Comparison of ENCODE assay signal across 9 cellular contexts in the genomic region with DNA sequence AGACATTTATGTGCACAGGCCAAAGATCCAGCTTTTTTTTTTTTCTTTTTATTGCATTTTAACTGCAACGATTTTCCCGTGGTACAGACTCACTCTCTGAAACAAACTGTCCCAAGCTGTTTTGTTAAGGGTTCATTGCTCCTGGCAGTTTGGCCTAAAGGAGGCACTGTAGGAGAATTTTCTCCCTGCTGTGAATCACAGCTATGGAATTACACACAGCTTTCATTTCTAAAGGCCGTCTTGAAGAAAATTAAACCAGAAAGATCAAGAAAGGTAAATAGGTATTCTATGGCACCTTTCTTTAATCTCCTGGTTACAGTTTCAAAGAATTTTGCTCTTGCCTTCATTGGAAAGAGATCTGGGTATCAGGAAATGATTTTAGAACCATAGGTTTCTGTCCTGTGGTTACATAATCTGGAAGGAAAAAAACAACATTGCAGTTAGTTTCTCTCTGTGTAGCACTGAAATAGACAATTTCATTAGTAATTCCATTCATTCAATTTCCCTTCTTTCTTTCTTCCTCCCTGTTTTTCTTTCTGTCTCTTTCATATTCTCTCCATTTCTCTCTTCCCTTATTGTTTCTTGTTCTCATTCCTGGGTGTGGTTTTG. TPM values are rescaled to one million over a fixed set of nuclear protein-coding genes. Genes with fewer than 3 reads are reported as not detected.
DNase-seq lines count a peak whose midpoint lies in the region; ATAC-seq and TF ChIP-seq lines count a peak whose summit lies in the region.
"Had no signal": no experiment of that assay in that cellular context is flagged by ENCODE, and none has a peak within 500 bp of the region (broad histone marks: within the 10 kb centered on the region; RNA-seq: fewer than 3 reads in every experiment).

No MANE protein-coding gene starts in this region.

- no peak overlapping the region for H2AFZ ChIP-seq in mesenchymal stem cell (ENCODE audit: low read depth, low read length)

- no peak overlapping the region for H3K23ac ChIP-seq in mesenchymal stem cell (ENCODE audit: low read length in 2 of 2)

- no peaks in the 10 kb centered on the region for H3K9me3 Mint-ChIP-seq in glutamatergic neuron (ENCODE audit: unreplicated experiment)
- no peaks in the 10 kb centered on the region for H3K9me3 Mint-ChIP-seq in activated CD4-positive, alpha-beta memory T cell treated with anti-CD3 and anti-CD28 coated beads, Interleukin-2, amount 10 ng/mL, durations not matched to agents 7 days and 5 days
- no peaks in the 10 kb centered on the region for H3K9me3 Mint-ChIP-seq in activated CD8-positive, alpha-beta T cell treated with anti-CD3 and anti-CD28 coated beads for 36 hours

- H2BK15ac ChIP-seq in mesenchymal stem cell (ENCODE audit: low read depth, poor library complexity, severe bottlenecking) = no peak overlapping the region

- POLR2A ChIA-PET in activated CD4-positive, alpha-beta memory T cell treated with anti-CD3 and anti-CD28 coated beads, Interleukin-2, amount 10 ng/mL, durations not matched to agents 7 days and 5 days (lab: Charles Lee) = no interaction called here
- POLR2A ChIA-PET in activated CD8-positive, alpha-beta T cell treated with anti-CD3 and anti-CD28 coated beads for 36 hours (lab: Charles Lee) = no interaction called here

- H3K79me1 ChIP-seq in mesenchymal stem cell (replicated peaks; ENCODE audit: low read length, poor library complexity, severe bottlenecking) = no peaks in the 10 kb centered on the region

- CTCF ChIA-PET in activated CD4-positive, alpha-beta memory T cell treated with anti-CD3 and anti-CD28 coated beads, Interleukin-2, amount 10 ng/mL, durations not matched to agents 7 days and 5 days (lab: Charles Lee) = interaction anchor here (1.0 kb wide), 1 partner anchor 18 kb away, joined by 3 read pairs; no protein-coding TSS in a partner anchor
- CTCF ChIA-PET in activated CD8-positive, alpha-beta T cell treated with anti-CD3 and anti-CD28 coated beads for 36 hours (lab: Charles Lee) = interaction anchor here (0.7 to 1.1 kb wide), 2 partner anchors 12 to 141 kb away, joined by 3 read pairs; no protein-coding TSS in a partner anchor

- peaks cover 45% of the 10 kb centered on the region for H3K4me1 ChIP-seq in endocrine pancreas (ENCODE audit: control insufficient read depth, insufficient read depth, low read length)
- peaks cover 6% of the 10 kb centered on the region for H3K4me1 ChIP-seq in mesenchymal stem cell (ENCODE audit: control insufficient read depth, insufficient read depth, low read depth, low read length)
- H3K4me1 ChIP-seq in urinary bladder (ENCODE audit: insufficient read depth) = peaks cover 1% of the 10 kb centered on the region

- H3K4me3 Mint-ChIP-seq in glutamatergic neuron (ENCODE audit: unreplicated experiment) = no peak overlapping the region
- no peak overlapping the region for H3K4me3 Mint-ChIP-seq in activated CD4-positive, alpha-beta memory T cell treated with anti-CD3 and anti-CD28 coated beads, Interleukin-2, amount 10 ng/mL, durations not matched to agents 7 days and 5 days
- no peak overlapping the region for H3K4me3 Mint-ChIP-seq in activated CD8-positive, alpha-beta T cell treated with anti-CD3 and anti-CD28 coated beads for 36 hours

- no peaks in the 10 kb centered on the region for H3K9me3 ChIP-seq in endocrine pancreas (ENCODE audit: control insufficient read depth, low read length)
- H3K9me3 ChIP-seq in mesenchymal stem cell (ENCODE audit: control insufficient read depth, low read length) = no peaks in the 10 kb centered on the region

- H3K4ac ChIP-seq in mesenchymal stem cell (ENCODE audit: low read depth in 1 of 2, low read length in 2 of 2) = peak overlapping the region in 1 of 2 experiments; percentile 41

- intact Hi-C loops in activated CD8-positive, alpha-beta T cell treated with anti-CD3 and anti-CD28 coated beads for 36 hours (cut with micrococcal nuclease) = no loop called here

- no peak overlapping the region for H2AK5ac ChIP-seq in mesenchymal stem cell (ENCODE audit: low read length, severe bottlenecking)

- peak overlapping the region; percentile 20 for H3K4me2 ChIP-seq in mesenchymal stem cell (ENCODE audit: low read length, poor library complexity, severe bottlenecking)

- H3K27ac Mint-ChIP-seq in glutamatergic neuron (ENCODE audit: unreplicated experiment) = no peak overlapping the region
- H3K27ac Mint-ChIP-seq in activated CD4-positive, alpha-beta memory T cell treated with anti-CD3 and anti-CD28 coated beads, Interleukin-2, amount 10 ng/mL, durations not matched to agents 7 days and 5 days = no peak overlapping the region
- no peak overlapping the region for H3K27ac Mint-ChIP-seq in activated CD8-positive, alpha-beta T cell treated with anti-CD3 and anti-CD28 coated beads for 36 hours

- no peak overlapping the region for H3K14ac ChIP-seq in mesenchymal stem cell (ENCODE audit: low read length in 2 of 2)

- H3K4me1 Mint-ChIP-seq in glutamatergic neuron (ENCODE audit: low read depth, unreplicated experiment) = peaks cover 16% of the 10 kb centered on the region
- H3K4me1 Mint-ChIP-seq in activated CD4-positive, alpha-beta memory T cell treated with anti-CD3 and anti-CD28 coated beads, Interleukin-2, amount 10 ng/mL, durations not matched to agents 7 days and 5 days = no peaks in the 10 kb centered on the region
- H3K4me1 Mint-ChIP-seq in activated CD8-positive, alpha-beta T cell treated with anti-CD3 and anti-CD28 coated beads for 36 hours (ENCODE audit: low read depth) = no peaks in the 10 kb centered on the region

- H3K27me3 ChIP-seq in endocrine pancreas (ENCODE audit: control insufficient read depth, insufficient read depth, low read length) (no peaks in the 10 kb centered on the region), mesenchymal stem cell (ENCODE audit: control insufficient read depth in 1 of 2, insufficient read depth in 1 of 2, low read length in 2 of 2) (no peaks in the 10 kb centered on the region)

- H3K27ac ChIP-seq in mesenchymal stem cell (ENCODE audit: low read length, poor library complexity, severe bottlenecking) (no peak overlapping the region), urinary bladder (ENCODE audit: low read depth) (peak overlapping the region; percentile 23)

- peak; percentile 14 for TF ChIP-seq CTCF in GM12864 (IDR thresholded peaks at IDR 0.05; ENCODE audit: low read depth, low read length, missing control alignments)
- no peak for TF ChIP-seq CTCF in glutamatergic neuron (IDR thresholded peaks at IDR 0.05; ENCODE audit: partially characterized antibody, unreplicated experiment)
- no peak for TF ChIP-seq CTCF in activated CD8-positive, alpha-beta T cell treated with anti-CD3 and anti-CD28 coated beads for 36 hours (IDR thresholded peaks at IDR 0.05)

- H3K9ac ChIP-seq in endocrine pancreas (ENCODE audit: control insufficient read depth, insufficient read depth, low read length) (no peak overlapping the region), mesenchymal stem cell (ENCODE audit: low read length) (peak overlapping the region; percentile 91)

- H3K36me3 ChIP-seq in endocrine pancreas (ENCODE audit: control insufficient read depth, insufficient read depth, low read length) (no peaks in the 10 kb centered on the region), mesenchymal stem cell (ENCODE audit: control insufficient read depth in 1 of 2, insufficient read depth in 2 of 2, low read depth in 1 of 2, low read length in 2 of 2) (no peaks in the 10 kb centered on the region), urinary bladder (ENCODE audit: insufficient read depth) (no peaks in the 10 kb centered on the region)

- no peak overlapping the region for H2BK12ac ChIP-seq in mesenchymal stem cell (ENCODE audit: low read length in 2 of 2)

- no peak overlapping the region for H4K91ac ChIP-seq in mesenchymal stem cell (ENCODE audit: low read length)

- ATAC-seq in activated CD8-positive, alpha-beta T cell treated with anti-CD3 and anti-CD28 coated beads for 36 hours = no peak

- no peak overlapping the region for H3K18ac ChIP-seq in mesenchymal stem cell (ENCODE audit: low read depth in 1 of 2, low read length in 2 of 2)

- H2BK120ac ChIP-seq in mesenchymal stem cell (ENCODE audit: low read depth, low read length) = no peak overlapping the region

- H4K8ac ChIP-seq in mesenchymal stem cell (ENCODE audit: low read length) = no peak overlapping the region

- H3K27me3 Mint-ChIP-seq in glutamatergic neuron (ENCODE audit: unreplicated experiment) = no peaks in the 10 kb centered on the region
- peaks cover 9% of the 10 kb centered on the region for H3K27me3 Mint-ChIP-seq in activated CD4-positive, alpha-beta memory T cell treated with anti-CD3 and anti-CD28 coated beads, Interleukin-2, amount 10 ng/mL, durations not matched to agents 7 days and 5 days
- H3K27me3 Mint-ChIP-seq in activated CD8-positive, alpha-beta T cell treated with anti-CD3 and anti-CD28 coated beads for 36 hours = peaks cover 6% of the 10 kb centered on the region

- H3K4me3 ChIP-seq in GM12864 (ENCODE audit: low read depth, low read length) = no peak overlapping the region
- peak overlapping the region; percentile 88 for H3K4me3 ChIP-seq in endocrine pancreas (ENCODE audit: control insufficient read depth, insufficient read depth, low read length)
- H3K4me3 ChIP-seq in mesenchymal stem cell (ENCODE audit: insufficient read depth in 1 of 2, low read depth in 1 of 2, low read length in 2 of 2) = peak overlapping the region in 1 of 2 experiments; percentile 74
- H3K4me3 ChIP-seq in urinary bladder (ENCODE audit: low read depth, low read length) = no peak overlapping the region

- no peak for DNase-seq in GM12864 (ENCODE audit: low read depth)
- DNase-seq in NCI-H69 (lab: John Stamatoyannopoulos, UW) = peak; percentile 43
- DNase-seq in mesenchymal stem cell = peak; percentile 77
- DNase-seq in glutamatergic neuron = no peak
- no peak for DNase-seq in activated CD4-positive, alpha-beta memory T cell treated with anti-CD3 and anti-CD28 coated beads, Interleukin-2, amount 10 ng/mL, durations not matched to agents 7 days and 5 days
- DNase-seq in activated CD8-positive, alpha-beta T cell treated with anti-CD3 and anti-CD28 coated beads for 36 hours = no peak

- 32% methylated on average over 2 of the region's 3 CpGs for WGBS in mesenchymal stem cell
- 6% methylated on average over 3 of the region's 3 CpGs for WGBS in urinary bladder

- H3K36me3 Mint-ChIP-seq in glutamatergic neuron (ENCODE audit: unreplicated experiment) = no peaks in the 10 kb centered on the region
- no peaks in the 10 kb centered on the region for H3K36me3 Mint-ChIP-seq in activated CD4-positive, alpha-beta memory T cell treated with anti-CD3 and anti-CD28 coated beads, Interleukin-2, amount 10 ng/mL, durations not matched to agents 7 days and 5 days (ENCODE audit: low read depth)
- no peaks in the 10 kb centered on the region for H3K36me3 Mint-ChIP-seq in activated CD8-positive, alpha-beta T cell treated with anti-CD3 and anti-CD28 coated beads for 36 hours (ENCODE audit: low read depth)

- H2BK5ac ChIP-seq in mesenchymal stem cell (ENCODE audit: low read depth, low read length, poor library complexity, severe bottlenecking) = no peak overlapping the region

RNA-seq across cellular contexts. Expression of gene PDK4, which starts 51.2 kb away (rescaled TPM):
- 8.1 TPM for polyA plus RNA-seq in mesenchymal stem cell (2013, experiment 1 of 2)
- 8.4 TPM for polyA plus RNA-seq in mesenchymal stem cell (2013, experiment 2 of 2)
- total RNA-seq in urinary bladder (16.4 TPM), glutamatergic neuron (ENCODE audit: unreplicated experiment) (not detected)
- 183 TPM for polyA plus RNA-seq in urinary bladder
- total RNA-seq in activated CD4-positive, alpha-beta memory T cell treated with anti-CD3 and anti-CD28 coated beads, Interleukin-2, amount 10 ng/mL, durations not matched to agents 7 days and 5 days = not detected
- not detected for total RNA-seq in activated CD8-positive, alpha-beta T cell treated with anti-CD3 and anti-CD28 coated beads for 36 hours
- total RNA-seq: T-helper 1 cell treated with Interleukin-12 subunit alpha and Interleukin-12 subunit beta and Interleukin-4 antibody, amounts not matched to agents 30 ng/mL and 1 ng/mL, for 36 hours had no signal

RNA-seq across cellular contexts. Expression of gene ASB4, which starts 59.4 kb away (rescaled TPM):
- polyA plus RNA-seq in mesenchymal stem cell (2013, experiment 1 of 2) = 0.03 TPM
- polyA plus RNA-seq in mesenchymal stem cell (2013, experiment 2 of 2) = not detected
- total RNA-seq in urinary bladder = 1.9 TPM
- 0.47 TPM for polyA plus RNA-seq in urinary bladder
- total RNA-seq in glutamatergic neuron (ENCODE audit: unreplicated experiment) = not detected
- not detected for total RNA-seq in activated CD4-positive, alpha-beta memory T cell treated with anti-CD3 and anti-CD28 coated beads, Interleukin-2, amount 10 ng/mL, durations not matched to agents 7 days and 5 days
- not detected for total RNA-seq in activated CD8-positive, alpha-beta T cell treated with anti-CD3 and anti-CD28 coated beads for 36 hours
- total RNA-seq: T-helper 1 cell treated with Interleukin-12 subunit alpha and Interleukin-12 subunit beta and Interleukin-4 antibody, amounts not matched to agents 30 ng/mL and 1 ng/mL, for 36 hours had no signal

Comparison
In these comparisons a context has a peak if more than half of its experiments do, and no peak if none do; other contexts are left out.
1. DNase-seq: peak in NCI-H69 (single experiment) and mesenchymal stem cell (single experiment); none in GM12864 (single experiment), glutamatergic neuron (single experiment), activated CD4-positive, alpha-beta memory T cell treated with anti-CD3 and anti-CD28 coated beads, Interleukin-2, amount 10 ng/mL, durations not matched to agents 7 days and 5 days (single experiment) and activated CD8-positive, alpha-beta T cell treated with anti-CD3 and anti-CD28 coated beads for 36 hours (single experiment).
2. RNA of gene PDK4, which starts 51.2 kb away (total RNA-seq): 16.4 TPM in urinary bladder (single experiment); not detected in glutamatergic neuron (single experiment), not detected in activated CD4-positive, alpha-beta memory T cell treated with anti-CD3 and anti-CD28 coated beads, Interleukin-2, amount 10 ng/mL, durations not matched to agents 7 days and 5 days and not detected in activated CD8-positive, alpha-beta T cell treated with anti-CD3 and anti-CD28 coated beads for 36 hours; every median in the first group is over 10 times any median in the second.